ENCODE assay signal across 9 cellular contexts in genomic region chr2:173149491-173149890, GRCh38.
A peak's percentile ranks its signal among the peaks of the same experiment; 100 is the strongest.
DNase-seq lines count a peak whose midpoint lies in the region; ATAC-seq and TF ChIP-seq lines count a peak whose summit lies in the region.
"Had no signal": no experiment of that assay in that cellular context is flagged by ENCODE, and none has a peak within 500 bp of the region (broad histone marks: within the 10 kb centered on the region; RNA-seq: fewer than 3 reads in every experiment).

No MANE protein-coding gene starts in this region.

- H3K4me3 ChIP-seq in tibial artery (no peak overlapping the region), hepatocyte (no peak overlapping the region)

- peaks cover 0 to 52% (median 12%) of the 10 kb centered on the region in 4 donors for H3K4me1 ChIP-seq in tibial artery
- H3K4me1 ChIP-seq in hepatocyte (ENCODE audit: insufficient read depth), result no peaks in the 10 kb centered on the region

- no peaks in the 10 kb centered on the region for H3K36me3 ChIP-seq in tibial artery
- H3K36me3 ChIP-seq in hepatocyte (replicated peaks; ENCODE audit: insufficient read depth, low read depth), result no peaks in the 10 kb centered on the region

- peaks cover 18% of the 10 kb centered on the region for H3K79me2 ChIP-seq in hepatocyte

- over 99% methylated on average over 4 of the region's 4 CpGs for WGBS in hepatocyte (ENCODE audit: low lambda C conversion rate, missing lambda C conversion rate)

- DNase-seq in activated T-cell treated with anti-CD3 and anti-CD28 coated beads, Interleukin-2, amount 50 U/mL, for 48 hours, result peak; percentile 57 to 61
- peak in 3 of 4 experiments; percentile 2 to 37 (median 26) for DNase-seq in stimulated activated CD4-positive, alpha-beta T cell treated with anti-CD3 and anti-CD28 coated beads, Interleukin-1b, Interleukin-23, amount 100 ng/mL, for 24 hours (ENCODE audit: low read depth in 4 of 4, low spot score in 1 of 4)
- DNase-seq in tibial artery, result no peak
- no peak for DNase-seq in SHP77 treated with DMSO at 0.1 percent for 48 hours (lab: John Stamatoyannopoulos, UW)
- no peak for DNase-seq in COLO829 (ENCODE audit: low spot score)
- DNase-seq in hepatocyte (ENCODE audit: low spot score), result no peak
- DNase-seq: kidney glomerular epithelial cell had no signal

- no peak for TF ChIP-seq CTCF in tibial artery (IDR thresholded peaks at IDR 0.05)
- no peak for TF ChIP-seq CTCF in hepatocyte (IDR thresholded peaks at IDR 0.05; ENCODE audit: poor library complexity)

- ATAC-seq in GM18907 (IDR thresholded peaks at IDR 0.05; ENCODE audit: unreplicated experiment), result peak; percentile 57
- peak; percentile 79 for ATAC-seq in HG02943 (IDR thresholded peaks at IDR 0.05; ENCODE audit: low read depth, unreplicated experiment)

- H3K27me3 ChIP-seq in tibial artery, result no peaks in the 10 kb centered on the region
- H3K27me3 ChIP-seq in hepatocyte, result no peaks in the 10 kb centered on the region

- no peaks in the 10 kb centered on the region for H3K9me2 ChIP-seq in hepatocyte (replicated peaks; ENCODE audit: insufficient read depth)

- H4K20me1 ChIP-seq in hepatocyte (ENCODE audit: insufficient read depth, poor library complexity, severe bottlenecking), result no peaks in the 10 kb centered on the region

- H2AFZ ChIP-seq in hepatocyte, result no peak overlapping the region

- H3K27ac ChIP-seq in tibial artery (no peak overlapping the region), hepatocyte (no peak overlapping the region)

- intact Hi-C loops in tibial artery (cut with DNase I; ENCODE audit: low total_unique reads), result no loop called here

- H3K9me3 ChIP-seq in tibial artery, result no peaks in the 10 kb centered on the region
- no peaks in the 10 kb centered on the region for H3K9me3 ChIP-seq in hepatocyte (ENCODE audit: low read depth)

- no peak overlapping the region for H3K4me2 ChIP-seq in hepatocyte

Comparison
In these comparisons a context has a peak if more than half of its experiments do, and no peak if none do; other contexts are left out.
1. DNase-seq: peak in activated T-cell treated with anti-CD3 and anti-CD28 coated beads, Interleukin-2, amount 50 U/mL, for 48 hours (2 of 2) and stimulated activated CD4-positive, alpha-beta T cell treated with anti-CD3 and anti-CD28 coated beads, Interleukin-1b, Interleukin-23, amount 100 ng/mL, for 24 hours (3 of 4); none in tibial artery (0 of 2), SHP77 treated with DMSO at 0.1 percent for 48 hours (single experiment), COLO829 (single experiment) and hepatocyte (single experiment).